In the genomic region with DNA sequence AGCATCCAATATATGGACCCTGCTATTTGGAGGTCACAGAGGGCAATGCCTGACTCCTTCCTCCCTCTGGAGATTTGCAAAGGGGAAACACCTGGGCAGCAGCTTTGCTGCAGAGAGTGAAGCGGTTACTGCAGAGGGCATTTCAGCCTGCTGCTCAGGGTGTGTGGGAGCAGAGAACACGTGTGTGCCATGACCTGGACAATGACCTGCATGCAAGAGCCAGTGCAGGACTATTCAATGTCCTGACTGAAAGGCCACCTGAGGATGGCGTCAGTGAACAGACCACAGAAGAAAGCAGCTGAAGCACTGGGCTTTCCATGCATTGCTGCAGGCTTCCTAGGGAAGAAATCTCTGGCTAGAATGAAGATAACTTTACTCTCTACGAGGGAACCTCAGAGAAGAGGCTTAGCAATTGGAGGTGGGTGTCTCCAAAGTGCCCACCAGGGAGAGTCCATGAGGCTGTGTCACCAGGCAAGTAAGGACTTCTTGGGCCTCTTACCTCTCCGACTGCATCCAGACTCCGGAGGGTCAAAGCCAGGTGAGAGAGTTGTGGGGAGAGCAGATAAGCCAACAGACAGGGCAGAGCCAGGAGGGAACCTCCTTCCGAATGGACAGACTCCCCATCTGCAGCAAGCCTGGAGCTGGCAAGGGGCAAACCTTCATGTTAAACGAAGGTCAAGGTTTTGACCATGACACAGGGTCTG, we compare ENCODE assay signal across 19 cellular contexts. TPM values are rescaled to one million over a fixed set of nuclear protein-coding genes. Genes with fewer than 3 reads are reported as not detected.
DNase-seq lines count a peak whose midpoint lies in the region; ATAC-seq and TF ChIP-seq lines count a peak whose summit lies in the region.
"Had no signal": no experiment of that assay in that cellular context is flagged by ENCODE, and none has a peak within 500 bp of the region (broad histone marks: within the 10 kb centered on the region; RNA-seq: fewer than 3 reads in every experiment).

No MANE protein-coding gene starts in this region.

- peaks cover 16% of the 10 kb centered on the region for H3K27me3 Mint-ChIP-seq in activated CD8-positive, alpha-beta memory T cell treated with anti-CD3 and anti-CD28 coated beads, Interleukin-2, amount 10 ng/mL, durations not matched to agents 7 days and 5 days

- no peak for TF ChIP-seq CTCF in VCaP (conservative IDR thresholded peaks at IDR 0.05)
- no peak for TF ChIP-seq CTCF in suprapubic skin (IDR thresholded peaks at IDR 0.05)

- H3K4me3 Mint-ChIP-seq in activated CD8-positive, alpha-beta memory T cell treated with anti-CD3 and anti-CD28 coated beads, Interleukin-2, amount 10 ng/mL, durations not matched to agents 7 days and 5 days, result no peak overlapping the region
- H3K4me3 Mint-ChIP-seq: CD4-positive, alpha-beta T cell had no signal

- no peaks in the 10 kb centered on the region for H3K36me3 Mint-ChIP-seq in activated CD8-positive, alpha-beta memory T cell treated with anti-CD3 and anti-CD28 coated beads, Interleukin-2, amount 10 ng/mL, durations not matched to agents 7 days and 5 days
- H3K36me3 Mint-ChIP-seq: IgD-negative memory B cell had no signal

- no peak overlapping the region for H3K27ac Mint-ChIP-seq in activated CD8-positive, alpha-beta memory T cell treated with anti-CD3 and anti-CD28 coated beads, Interleukin-2, amount 10 ng/mL, durations not matched to agents 7 days and 5 days
- H3K27ac Mint-ChIP-seq: CD4-positive, alpha-beta T cell; IgD-negative memory B cell had no signal

- no peaks in the 10 kb centered on the region for H3K4me1 ChIP-seq in suprapubic skin

- H3K4me1 Mint-ChIP-seq in activated CD8-positive, alpha-beta memory T cell treated with anti-CD3 and anti-CD28 coated beads, Interleukin-2, amount 10 ng/mL, durations not matched to agents 7 days and 5 days, result no peaks in the 10 kb centered on the region

- no peak for TF ChIP-seq EP300 in suprapubic skin (IDR thresholded peaks at IDR 0.05)

- no peaks in the 10 kb centered on the region for H3K36me3 ChIP-seq in suprapubic skin

- 84% methylated on average over 8 of the region's 8 CpGs for WGBS in suprapubic skin

- H3K4me3 ChIP-seq in suprapubic skin, result no peak overlapping the region

- TF ChIP-seq POLR2A in suprapubic skin (IDR thresholded peaks at IDR 0.05), result no peak

- no peaks in the 10 kb centered on the region for H3K9me3 ChIP-seq in suprapubic skin

- ATAC-seq in activated CD8-positive, alpha-beta memory T cell treated with anti-CD3 and anti-CD28 coated beads, Interleukin-2, amount 10 ng/mL, durations not matched to agents 7 days and 5 days, result no peak
- ATAC-seq in GM21717 (IDR thresholded peaks at IDR 0.05; ENCODE audit: unreplicated experiment) (no peak), GM19351 (IDR thresholded peaks at IDR 0.05; ENCODE audit: unreplicated experiment) (no peak)
- ATAC-seq: HCT116 had no signal

- peak; percentile 30 for DNase-seq in activated CD8-positive, alpha-beta memory T cell treated with anti-CD3 and anti-CD28 coated beads, Interleukin-2, amount 10 ng/mL, durations not matched to agents 7 days and 5 days
- DNase-seq in activated CD8-positive, alpha-beta memory T cell treated with anti-CD3 and anti-CD28 coated beads, Interleukin-2, amount 50 U/mL, for 4 hours, result no peak
- DNase-seq in mesenteric fat pad (ENCODE audit: low spot score) (peak; percentile 57), suprapubic skin (ENCODE audit: low spot score in 2 of 2) (peak; percentile 27 to 40), HuH-7 (ENCODE audit: low spot score) (no peak)
- DNase-seq: CD4-positive, alpha-beta T cell; COR-L47; DMS79; GOT3; NCI-H1694; NCI-H2081; NCI-H446; NCI-H526; Right ventricle myocardium superior had no signal

- CTCF ChIA-PET in activated CD8-positive, alpha-beta memory T cell treated with anti-CD3 and anti-CD28 coated beads, Interleukin-2, amount 10 ng/mL, durations not matched to agents 7 days and 5 days (lab: Charles Lee), result no interaction called here

- H3K9me3 Mint-ChIP-seq in activated CD8-positive, alpha-beta memory T cell treated with anti-CD3 and anti-CD28 coated beads, Interleukin-2, amount 10 ng/mL, durations not matched to agents 7 days and 5 days (ENCODE audit: low read depth), result no peaks in the 10 kb centered on the region
- H3K9me3 Mint-ChIP-seq: CD4-positive, alpha-beta T cell had no signal

- no peaks in the 10 kb centered on the region for H3K27me3 ChIP-seq in suprapubic skin

- H3K27ac ChIP-seq in VCaP, result peak overlapping the region; percentile 100
- H3K27ac ChIP-seq in suprapubic skin, result no peak overlapping the region

RNA-seq across cellular contexts. Expression of gene PMEPA1, which starts 52.9 kb away (rescaled TPM):
- 1 to 10 TPM in 1 of 2 experiments, under 1 TPM in 1; 0.20 to 1.2 TPM for total RNA-seq in activated CD8-positive, alpha-beta memory T cell treated with anti-CD3 and anti-CD28 coated beads, Interleukin-2, amount 10 ng/mL, durations not matched to agents 7 days and 5 days
- 90.0 TPM for total RNA-seq in mesenteric fat pad
- total RNA-seq in suprapubic skin, result 10 to 100 TPM in 3 of 4 donors, 1 to 10 TPM in 1; 9.5 to 20.4 (median 16.2) TPM

Comparison
In these comparisons a context has a peak if more than half of its experiments do, and no peak if none do; other contexts are left out.
1. DNase-seq: peak in activated CD8-positive, alpha-beta memory T cell treated with anti-CD3 and anti-CD28 coated beads, Interleukin-2, amount 10 ng/mL, durations not matched to agents 7 days and 5 days (single experiment), mesenteric fat pad (single experiment) and suprapubic skin (2 of 2); none in activated CD8-positive, alpha-beta memory T cell treated with anti-CD3 and anti-CD28 coated beads, Interleukin-2, amount 50 U/mL, for 4 hours (single experiment) and HuH-7 (single experiment).
2. RNA of gene PMEPA1, which starts 52.9 kb away (total RNA-seq): 90.0 TPM in mesenteric fat pad (single experiment) and 9.5 to 20.4 TPM in suprapubic skin; 0.20 to 1.2 TPM in activated CD8-positive, alpha-beta memory T cell treated with anti-CD3 and anti-CD28 coated beads, Interleukin-2, amount 10 ng/mL, durations not matched to agents 7 days and 5 days; every median in the first group is over 4 times any median in the second.